24 cellular contexts compared by ENCODE assay signal in the genomic region with DNA sequence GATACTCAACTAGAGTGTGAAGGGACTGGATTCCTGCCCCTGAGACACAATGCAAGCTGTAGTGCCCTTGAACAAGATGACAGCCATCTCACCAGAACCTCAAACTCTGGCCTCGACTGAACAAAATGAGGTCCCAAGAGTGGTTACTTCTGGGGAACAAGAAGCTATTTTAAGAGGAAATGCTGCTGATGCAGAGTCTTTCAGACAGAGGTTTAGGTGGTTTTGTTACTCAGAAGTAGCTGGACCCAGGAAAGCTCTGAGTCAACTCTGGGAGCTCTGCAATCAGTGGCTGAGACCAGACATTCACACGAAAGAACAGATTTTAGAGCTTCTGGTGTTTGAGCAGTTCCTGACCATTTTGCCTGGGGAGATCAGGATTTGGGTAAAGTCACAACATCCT. TPM values are rescaled to one million over a fixed set of nuclear protein-coding genes. Genes with fewer than 3 reads are reported as not detected.
DNase-seq lines count a peak whose midpoint lies in the region; ATAC-seq, FAIRE-seq and TF ChIP-seq lines count a peak whose summit lies in the region.
"Had no signal": no experiment of that assay in that cellular context is flagged by ENCODE, and none has a peak within 500 bp of the region (broad histone marks: within the 10 kb centered on the region; RNA-seq: fewer than 3 reads in every experiment).

No MANE protein-coding gene starts in this region.

- WGBS in small intestine, 3 donors, result 84 to 87% (median 85%) methylated on average over 2 of the region's 2 CpGs

- H3K27me3 ChIP-seq in dorsolateral prefrontal cortex (no peaks in the 10 kb centered on the region), small intestine (ENCODE audit: control insufficient read depth in 2 of 2, insufficient read depth in 2 of 2, low read length in 2 of 2) (no peaks in the 10 kb centered on the region)
- H3K27me3 ChIP-seq: testis had no signal

- no peaks in the 10 kb centered on the region for H3K36me3 ChIP-seq in small intestine (ENCODE audit: control insufficient read depth in 2 of 2, insufficient read depth in 2 of 2, low read length in 2 of 2)

- peaks cover 26% of the 10 kb centered on the region for H3K4me1 Mint-ChIP-seq in activated naive CD8-positive, alpha-beta T cell (ENCODE audit: low read depth)
- H3K4me1 Mint-ChIP-seq in activated naive CD8-positive, alpha-beta T cell treated with anti-CD3 and anti-CD28 coated beads for 36 hours, result peaks cover 12% of the 10 kb centered on the region
- peaks cover 17% of the 10 kb centered on the region for H3K4me1 Mint-ChIP-seq in stimulated activated naive CD8-positive, alpha-beta T cell treated with anti-CD3 and anti-CD28 coated beads, Interleukin-15, amount 100 ng/mL, for 72 hours

- FAIRE-seq in D721Med (lab: Jason Lieb, UNC) (no peak), small intestine (lab: Jason Lieb, UNC) (no peak)
- FAIRE-seq: TTC549 had no signal

- DNase-seq in activated naive CD8-positive, alpha-beta T cell treated with anti-CD3 and anti-CD28 coated beads for 36 hours, result no peak
- DNase-seq in RKO (ENCODE audit: low spot score) (peak; percentile 49), dorsolateral prefrontal cortex (no peak), D721Med (ENCODE audit: insufficient read length, low spot score) (no peak), 8988T (no peak), small intestine (no peak)
- DNase-seq in stimulated activated naive CD8-positive, alpha-beta T cell treated with anti-CD3 and anti-CD28 coated beads, Interleukin-15, amount 100 ng/mL, for 72 hours, result peak in 1 of 2 donors; percentile 13
- DNase-seq: amygdala; CD4-positive, alpha-beta memory T cell; DMS79 treated with DMSO at 0.1 percent for 48 hours; erythroblast; foreskin melanocyte; left lung; NCI-H1105; NCI-H2081 treated with DMSO at 0.1 percent for 48 hours; NCI-H510A; psoas muscle; stimulated activated CD4-positive, alpha-beta T cell treated with anti-CD3 and anti-CD28 coated beads, Interleukin-4, amount 100 ng/mL, for 4 hours; testis had no signal

- H3K36me3 Mint-ChIP-seq in activated naive CD8-positive, alpha-beta T cell, result peaks cover 18% of the 10 kb centered on the region
- H3K36me3 Mint-ChIP-seq in activated naive CD8-positive, alpha-beta T cell treated with anti-CD3 and anti-CD28 coated beads for 36 hours, result peaks cover 42% of the 10 kb centered on the region

- intact Hi-C loops in dorsolateral prefrontal cortex (cut with DNase I), result loop anchor here (5.0 to 10.0 kb wide), 2 partner anchors 115 to 367 kb away; a partner anchor contains a TSS

- H3K4me3 Mint-ChIP-seq in activated naive CD8-positive, alpha-beta T cell, result no peak overlapping the region
- no peak overlapping the region for H3K4me3 Mint-ChIP-seq in activated naive CD8-positive, alpha-beta T cell treated with anti-CD3 and anti-CD28 coated beads for 36 hours
- H3K4me3 Mint-ChIP-seq in stimulated activated naive CD8-positive, alpha-beta T cell treated with anti-CD3 and anti-CD28 coated beads, Interleukin-15, amount 100 ng/mL, for 72 hours, result no peak overlapping the region
- H3K4me3 Mint-ChIP-seq: central memory CD8-positive, alpha-beta T cell had no signal

- peak; percentile 52 for ATAC-seq in stimulated activated naive CD8-positive, alpha-beta T cell treated with anti-CD3 and anti-CD28 coated beads, Interleukin-15, amount 100 ng/mL, for 72 hours
- ATAC-seq: left lung, psoas muscle had no signal

- H3K27me3 Mint-ChIP-seq in activated naive CD8-positive, alpha-beta T cell, result no peaks in the 10 kb centered on the region
- peaks cover 4% of the 10 kb centered on the region for H3K27me3 Mint-ChIP-seq in activated naive CD8-positive, alpha-beta T cell treated with anti-CD3 and anti-CD28 coated beads for 36 hours
- H3K27me3 Mint-ChIP-seq in stimulated activated naive CD8-positive, alpha-beta T cell treated with anti-CD3 and anti-CD28 coated beads, Interleukin-15, amount 100 ng/mL, for 72 hours, result peaks cover 7% of the 10 kb centered on the region
- H3K27me3 Mint-ChIP-seq: central memory CD8-positive, alpha-beta T cell had no signal

- no peaks in the 10 kb centered on the region for H3K9me3 ChIP-seq in small intestine (ENCODE audit: control insufficient read depth, low read depth)
- H3K9me3 ChIP-seq: psoas muscle, testis had no signal

- TF ChIP-seq CTCF in dorsolateral prefrontal cortex (IDR thresholded peaks at IDR 0.05 in 54 of 56, conservative IDR thresholded peaks at IDR 0.05 in 2 of 56; ENCODE audit: low read depth in 1 of 56, partially characterized antibody in 56 of 56) (no peak), D721Med (IDR thresholded peaks at IDR 0.05; ENCODE audit: insufficient read depth, missing control alignments) (no peak)

- H3K4me3 ChIP-seq in dorsolateral prefrontal cortex (peak overlapping the region in 47 of 59 donors; percentile 1 to 99 (median 93)), small intestine (ENCODE audit: low read depth in 1 of 2, low read length in 2 of 2) (no peak overlapping the region)
- H3K4me3 ChIP-seq: left lung, psoas muscle, skin epidermis, testis had no signal

- no peaks in the 10 kb centered on the region for H3K9me3 Mint-ChIP-seq in activated naive CD8-positive, alpha-beta T cell (ENCODE audit: low read depth)
- peaks cover 10% of the 10 kb centered on the region for H3K9me3 Mint-ChIP-seq in activated naive CD8-positive, alpha-beta T cell treated with anti-CD3 and anti-CD28 coated beads for 36 hours
- H3K9me3 Mint-ChIP-seq in stimulated activated naive CD8-positive, alpha-beta T cell treated with anti-CD3 and anti-CD28 coated beads, Interleukin-15, amount 100 ng/mL, for 72 hours, result peaks cover 4 to 5% of the 10 kb centered on the region in 2 donors
- H3K9me3 Mint-ChIP-seq: central memory CD8-positive, alpha-beta T cell had no signal

- H3K4me1 ChIP-seq in small intestine (ENCODE audit: control insufficient read depth in 2 of 2, insufficient read depth in 1 of 2, low read depth in 1 of 2, low read length in 1 of 2), result peaks cover 0 to 8% of the 10 kb centered on the region in 2 donors
- H3K4me1 ChIP-seq: psoas muscle had no signal

- H3K27ac ChIP-seq in dorsolateral prefrontal cortex (no peak overlapping the region), small intestine (ENCODE audit: low read depth in 1 of 2, low read length in 1 of 2) (no peak overlapping the region)
- H3K27ac ChIP-seq: KMS-11, left lung, psoas muscle, skin epidermis, testis had no signal

- H3K27ac Mint-ChIP-seq in activated naive CD8-positive, alpha-beta T cell, result peak overlapping the region; percentile 25
- H3K27ac Mint-ChIP-seq in activated naive CD8-positive, alpha-beta T cell treated with anti-CD3 and anti-CD28 coated beads for 36 hours, result no peak overlapping the region
- no peak overlapping the region for H3K27ac Mint-ChIP-seq in stimulated activated naive CD8-positive, alpha-beta T cell treated with anti-CD3 and anti-CD28 coated beads, Interleukin-15, amount 100 ng/mL, for 72 hours

RNA-seq across cellular contexts. Expression of a gene that starts 2.4 kb away (rescaled TPM):
- 1 to 10 TPM; 1.5 to 2.3 TPM for total RNA-seq in activated naive CD8-positive, alpha-beta T cell treated with anti-CD3 and anti-CD28 coated beads for 36 hours
- 100 to 1,000 TPM; 111 to 352 (median 252) TPM for total RNA-seq in dorsolateral prefrontal cortex
- polyA plus RNA-seq in small intestine, result under 1 TPM in 1 of 3 donors, not detected in 2; 0.51 TPM

RNA-seq across cellular contexts. Expression of a gene that starts 43.2 kb away (rescaled TPM):
- total RNA-seq in activated naive CD8-positive, alpha-beta T cell treated with anti-CD3 and anti-CD28 coated beads for 36 hours, result 10 to 100 TPM; 77.4 to 82.6 TPM
- 100 to 1,000 TPM in 101 of 120 experiments, 10 to 100 TPM in 19; 79.2 to 151 (median 115) TPM for total RNA-seq in dorsolateral prefrontal cortex
- 10 to 100 TPM; 24.0 to 27.0 (median 25.3) TPM for polyA plus RNA-seq in small intestine

Comparison
In these comparisons a context has a peak if more than half of its experiments do, and no peak if none do; other contexts are left out.
1. H3K4me3 ChIP-seq: peak in dorsolateral prefrontal cortex (47 of 59); none in small intestine (0 of 2).
2. RNA of a gene that starts 2.4 kb away (total RNA-seq): 111 to 352 TPM in dorsolateral prefrontal cortex; 1.5 to 2.3 TPM in activated naive CD8-positive, alpha-beta T cell treated with anti-CD3 and anti-CD28 coated beads for 36 hours; every median in the first group is over 10 times any median in the second.